10 cellular contexts compared by ENCODE assay signal in genomic region chr1:59743324-59744108, GRCh38.
DNase-seq lines count a peak whose midpoint lies in the region; ATAC-seq and TF ChIP-seq lines count a peak whose summit lies in the region.
"Had no signal": no experiment of that assay in that cellular context is flagged by ENCODE, and none has a peak within 500 bp of the region (broad histone marks: within the 10 kb centered on the region; RNA-seq: fewer than 3 reads in every experiment).

No MANE protein-coding gene starts in this region.

- no peak overlapping the region for H3K4me3 Mint-ChIP-seq in nephron
- H3K4me3 Mint-ChIP-seq: neural crest cell had no signal

- 31 to 49% methylated on average over 2 to 3 of the region's 3 CpGs for WGBS in gastroesophageal sphincter (ENCODE audit: low coverage in 1 of 2), 2 donors

- no peak overlapping the region for H3K4me3 ChIP-seq in gastroesophageal sphincter

- H3K27me3 Mint-ChIP-seq in nephron (ENCODE audit: low read depth): no peaks in the 10 kb centered on the region

- peaks cover 0 to 7% (median 4%) of the 10 kb centered on the region in 3 donors for H3K4me1 ChIP-seq in gastroesophageal sphincter

- peak; percentile 89 for ATAC-seq in Right ventricle myocardium inferior
- peak; percentile 75 for ATAC-seq in gastroesophageal sphincter
- ATAC-seq in GM19324 (IDR thresholded peaks at IDR 0.05; ENCODE audit: low FRiP score, unreplicated experiment): no peak

- peak overlapping the region in 3 of 4 donors; percentile 48 to 57 (median 50) for H3K27ac ChIP-seq in gastroesophageal sphincter

- H3K36me3 Mint-ChIP-seq in nephron (ENCODE audit: low read depth): no peaks in the 10 kb centered on the region

- DNase-seq in Right ventricle myocardium inferior (ENCODE audit: missing footprints) (no peak), cardiac septum (ENCODE audit: low spot score) (no peak), NCI-H748 (lab: John Stamatoyannopoulos, UW; ENCODE audit: unreplicated experiment) (no peak), SW 1271 (lab: John Stamatoyannopoulos, UW) (no peak)
- DNase-seq in NK-92 treated with Interleukin-12 subunit alpha and Interleukin-12 subunit beta, amount 100 ng/mL, for 24 hours (lab: John Stamatoyannopoulos, UW): no peak
- DNase-seq: amniotic stem cell had no signal

- TF ChIP-seq EP300 in gastroesophageal sphincter (IDR thresholded peaks at IDR 0.05): no peak

- H3K27ac Mint-ChIP-seq in nephron: peak overlapping the region in 2 of 3 experiments; percentile 7 to 13

- TF ChIP-seq CTCF in gastroesophageal sphincter (IDR thresholded peaks at IDR 0.05) (no peak), nephron (IDR thresholded peaks at IDR 0.05; ENCODE audit: unreplicated experiment in 3 of 3) (no peak)

- H3K4me1 Mint-ChIP-seq in nephron: peaks cover 22% of the 10 kb centered on the region

- intact Hi-C loops in Right ventricle myocardium inferior (cut with DNase I): loop anchor here (2.0 kb wide), 1 partner anchor 25 kb away; no protein-coding TSS in a partner anchor
- intact Hi-C loops in cardiac septum (cut with DNase I): no loop called here

- H3K9me3 ChIP-seq in gastroesophageal sphincter: no peaks in the 10 kb centered on the region

- no peaks in the 10 kb centered on the region for H3K36me3 ChIP-seq in gastroesophageal sphincter

- no peaks in the 10 kb centered on the region for H3K9me3 Mint-ChIP-seq in nephron

- TF ChIP-seq POLR2A in gastroesophageal sphincter (IDR thresholded peaks at IDR 0.05): no peak

- H3K27me3 ChIP-seq in gastroesophageal sphincter: no peaks in the 10 kb centered on the region
